ENCODE assay signal across 2 cellular contexts in the genomic region with DNA sequence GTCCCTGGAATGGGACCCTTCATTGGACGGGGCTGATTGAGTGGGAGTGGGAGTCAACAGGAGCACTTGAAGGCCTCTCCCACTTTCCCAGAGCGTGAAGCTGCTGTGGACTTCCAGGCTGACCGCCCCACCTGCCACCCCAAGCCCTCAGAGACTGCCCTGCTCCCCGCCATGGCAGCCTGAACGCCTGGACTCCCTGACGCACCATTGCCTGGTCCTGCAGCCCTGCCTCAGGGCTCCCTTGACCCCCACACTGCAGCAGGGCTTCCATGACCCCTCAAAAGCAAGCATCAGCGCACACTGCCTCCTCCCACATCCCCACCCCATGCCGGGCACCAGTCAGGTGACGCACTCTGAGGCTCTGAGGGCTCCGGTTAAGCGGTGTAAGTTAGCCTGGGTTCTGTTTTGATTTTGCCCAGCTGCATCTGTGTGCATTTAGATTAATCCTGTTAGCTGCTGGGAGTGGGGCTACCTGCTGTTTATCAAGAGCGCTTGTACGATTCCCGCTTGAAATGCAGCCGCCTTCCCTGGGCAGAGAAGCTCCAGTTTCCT.
TF ChIP-seq lines count a peak whose summit lies in the region.

No MANE protein-coding gene starts in this region.

TF ChIP-seq in SK-N-SH, 30 proteins besides CTCF, POLR2A, EP300 and RAD21 (continued from another document):
- TF ChIP-seq, protein P1, sequence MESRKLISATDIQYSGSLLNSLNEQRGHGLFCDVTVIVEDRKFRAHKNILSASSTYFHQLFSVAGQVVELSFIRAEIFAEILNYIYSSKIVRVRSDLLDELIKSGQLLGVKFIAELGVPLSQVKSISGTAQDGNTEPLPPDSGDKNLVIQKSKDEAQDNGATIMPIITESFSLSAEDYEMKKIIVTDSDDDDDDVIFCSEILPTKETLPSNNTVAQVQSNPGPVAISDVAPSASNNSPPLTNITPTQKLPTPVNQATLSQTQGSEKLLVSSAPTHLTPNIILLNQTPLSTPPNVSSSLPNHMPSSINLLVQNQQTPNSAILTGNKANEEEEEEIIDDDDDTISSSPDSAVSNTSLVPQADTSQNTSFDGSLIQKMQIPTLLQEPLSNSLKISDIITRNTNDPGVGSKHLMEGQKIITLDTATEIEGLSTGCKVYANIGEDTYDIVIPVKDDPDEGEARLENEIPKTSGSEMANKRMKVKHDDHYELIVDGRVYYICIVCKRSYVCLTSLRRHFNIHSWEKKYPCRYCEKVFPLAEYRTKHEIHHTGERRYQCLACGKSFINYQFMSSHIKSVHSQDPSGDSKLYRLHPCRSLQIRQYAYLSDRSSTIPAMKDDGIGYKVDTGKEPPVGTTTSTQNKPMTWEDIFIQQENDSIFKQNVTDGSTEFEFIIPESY (IDR thresholded peaks at IDR 0.05; ENCODE audit: borderline replicate concordance, low read depth): no peak
- no peak for TF ChIP-seq EZH2phosphoT487 (IDR thresholded peaks at IDR 0.05; ENCODE audit: borderline replicate concordance, low read depth)
- no peak for TF ChIP-seq TEAD4 (IDR thresholded peaks at IDR 0.05; ENCODE audit: borderline replicate concordance, insufficient read depth)
- TF ChIP-seq RCOR1 (IDR thresholded peaks at IDR 0.05; ENCODE audit: low read length): no peak
- TF ChIP-seq NRF1 (IDR thresholded peaks at IDR 0.05; ENCODE audit: low read depth, low read length): no peak
- no peak for TF ChIP-seq ELF1 (IDR thresholded peaks at IDR 0.05)
- no peak for TF ChIP-seq MEF2A (IDR thresholded peaks at IDR 0.05; ENCODE audit: borderline replicate concordance, low read depth)
- no peak for TF ChIP-seq FOSL2 (IDR thresholded peaks at IDR 0.05; ENCODE audit: borderline replicate concordance, low read depth)
- no peak for TF ChIP-seq FOXM1 (IDR thresholded peaks at IDR 0.05; ENCODE audit: low read depth)
- TF ChIP-seq, protein P2, sequence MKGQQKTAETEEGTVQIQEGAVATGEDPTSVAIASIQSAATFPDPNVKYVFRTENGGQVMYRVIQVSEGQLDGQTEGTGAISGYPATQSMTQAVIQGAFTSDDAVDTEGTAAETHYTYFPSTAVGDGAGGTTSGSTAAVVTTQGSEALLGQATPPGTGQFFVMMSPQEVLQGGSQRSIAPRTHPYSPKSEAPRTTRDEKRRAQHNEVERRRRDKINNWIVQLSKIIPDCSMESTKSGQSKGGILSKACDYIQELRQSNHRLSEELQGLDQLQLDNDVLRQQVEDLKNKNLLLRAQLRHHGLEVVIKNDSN (IDR thresholded peaks at IDR 0.05; ENCODE audit: borderline replicate concordance, low read depth): no peak
- no peak for TF ChIP-seq MXI1 (IDR thresholded peaks at IDR 0.05; ENCODE audit: low read depth, low read length)
- TF ChIP-seq FOXJ3 (CRISPR knock-in tag; IDR thresholded peaks at IDR 0.05): no peak
- TF ChIP-seq TCF12 (IDR thresholded peaks at IDR 0.05): no peak
- no peak for TF ChIP-seq NFIC (IDR thresholded peaks at IDR 0.05; ENCODE audit: borderline replicate concordance)
- TF ChIP-seq RXRA (IDR thresholded peaks at IDR 0.05; ENCODE audit: borderline replicate concordance, low read depth): no peak
- no peak for TF ChIP-seq TAF1 (IDR thresholded peaks at IDR 0.05; ENCODE audit: borderline replicate concordance, low read depth, low read length)

TF ChIP-seq in SK-N-SH treated with all-trans-retinoic acid at 6 μM for 48 hours, 23 proteins besides CTCF, POLR2A, EP300 and RAD21 (continued from another document):
- TF ChIP-seq, protein P3, sequence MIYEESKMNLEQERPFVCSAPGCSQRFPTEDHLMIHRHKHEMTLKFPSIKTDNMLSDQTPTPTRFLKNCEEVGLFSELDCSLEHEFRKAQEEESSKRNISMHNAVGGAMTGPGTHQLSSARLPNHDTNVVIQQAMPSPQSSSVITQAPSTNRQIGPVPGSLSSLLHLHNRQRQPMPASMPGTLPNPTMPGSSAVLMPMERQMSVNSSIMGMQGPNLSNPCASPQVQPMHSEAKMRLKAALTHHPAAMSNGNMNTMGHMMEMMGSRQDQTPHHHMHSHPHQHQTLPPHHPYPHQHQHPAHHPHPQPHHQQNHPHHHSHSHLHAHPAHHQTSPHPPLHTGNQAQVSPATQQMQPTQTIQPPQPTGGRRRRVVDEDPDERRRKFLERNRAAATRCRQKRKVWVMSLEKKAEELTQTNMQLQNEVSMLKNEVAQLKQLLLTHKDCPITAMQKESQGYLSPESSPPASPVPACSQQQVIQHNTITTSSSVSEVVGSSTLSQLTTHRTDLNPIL (CRISPR knock-in tag; IDR thresholded peaks at IDR 0.05; ENCODE audit: low read depth): no peak
- TF ChIP-seq OSR1 (CRISPR knock-in tag; IDR thresholded peaks at IDR 0.05) (no peak), TOX (CRISPR knock-in tag; IDR thresholded peaks at IDR 0.05; ENCODE audit: borderline replicate concordance) (no peak), GLIS3 (CRISPR knock-in tag; IDR thresholded peaks at IDR 0.05) (no peak), PPARA (CRISPR knock-in tag; IDR thresholded peaks at IDR 0.05; ENCODE audit: borderline replicate concordance) (no peak), ZNF8 (CRISPR knock-in tag; IDR thresholded peaks at IDR 0.05) (no peak), RARB (CRISPR knock-in tag; IDR thresholded peaks at IDR 0.05) (no peak), ISL1 (CRISPR knock-in tag; IDR thresholded peaks at IDR 0.05) (no peak), ZNF565 (CRISPR knock-in tag; conservative IDR thresholded peaks at IDR 0.05; ENCODE audit: low read depth) (no peak), SNAI2 (CRISPR knock-in tag; IDR thresholded peaks at IDR 0.05) (no peak), BACH2 (CRISPR knock-in tag; IDR thresholded peaks at IDR 0.05; ENCODE audit: borderline replicate concordance) (no peak), CSDC2 (CRISPR knock-in tag; IDR thresholded peaks at IDR 0.05) (no peak), ZFP3 (CRISPR knock-in tag; IDR thresholded peaks at IDR 0.05) (no peak), TCF4 (CRISPR knock-in tag; IDR thresholded peaks at IDR 0.05; ENCODE audit: borderline replicate concordance) (no peak)
- TF ChIP-seq, protein P4, sequence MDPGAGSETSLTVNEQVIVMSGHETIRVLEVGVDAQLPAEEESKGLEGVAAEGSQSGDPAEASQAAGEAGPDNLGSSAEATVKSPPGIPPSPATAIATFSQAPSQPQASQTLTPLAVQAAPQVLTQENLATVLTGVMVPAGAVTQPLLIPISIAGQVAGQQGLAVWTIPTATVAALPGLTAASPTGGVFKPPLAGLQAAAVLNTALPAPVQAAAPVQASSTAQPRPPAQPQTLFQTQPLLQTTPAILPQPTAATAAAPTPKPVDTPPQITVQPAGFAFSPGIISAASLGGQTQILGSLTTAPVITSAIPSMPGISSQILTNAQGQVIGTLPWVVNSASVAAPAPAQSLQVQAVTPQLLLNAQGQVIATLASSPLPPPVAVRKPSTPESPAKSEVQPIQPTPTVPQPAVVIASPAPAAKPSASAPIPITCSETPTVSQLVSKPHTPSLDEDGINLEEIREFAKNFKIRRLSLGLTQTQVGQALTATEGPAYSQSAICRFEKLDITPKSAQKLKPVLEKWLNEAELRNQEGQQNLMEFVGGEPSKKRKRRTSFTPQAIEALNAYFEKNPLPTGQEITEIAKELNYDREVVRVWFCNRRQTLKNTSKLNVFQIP (CRISPR knock-in tag; IDR thresholded peaks at IDR 0.05; ENCODE audit: borderline replicate concordance, low read depth): no peak
